ENCODE assay signal across 9 cellular contexts in the genomic region with DNA sequence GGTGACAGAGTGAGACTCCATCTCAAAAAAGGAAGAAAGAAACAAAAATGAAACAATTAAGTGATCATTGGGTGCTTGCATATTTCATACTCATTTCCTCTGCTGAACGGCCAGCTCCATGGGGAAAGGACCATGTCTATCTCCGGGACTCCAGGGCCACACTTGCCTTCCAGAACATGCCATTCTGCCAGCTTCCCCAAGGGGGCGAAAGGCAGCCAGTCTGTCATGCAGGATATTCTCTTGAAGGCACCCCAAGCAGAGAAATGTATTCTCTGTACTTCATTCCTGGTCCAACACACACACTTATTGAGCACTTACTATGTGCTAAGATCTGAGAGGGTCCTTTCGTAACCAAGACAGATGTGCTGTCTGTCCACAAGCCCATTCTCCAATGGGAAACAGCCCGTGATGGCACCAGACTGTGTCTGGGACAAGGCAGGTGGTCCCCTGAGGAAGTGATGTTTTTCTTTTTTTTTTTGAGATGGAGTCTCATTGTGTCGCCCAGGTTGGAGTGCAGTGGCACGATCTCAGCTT. TPM values are rescaled to one million over a fixed set of nuclear protein-coding genes. Genes with fewer than 3 reads are reported as not detected.
DNase-seq lines count a peak whose midpoint lies in the region; ATAC-seq, FAIRE-seq and TF ChIP-seq lines count a peak whose summit lies in the region.
"Had no signal": no experiment of that assay in that cellular context is flagged by ENCODE, and none has a peak within 500 bp of the region (broad histone marks: within the 10 kb centered on the region; RNA-seq: fewer than 3 reads in every experiment).

No MANE protein-coding gene starts in this region.

- H3K79me2 ChIP-seq in OCI-LY7 (ENCODE audit: insufficient read depth, low read depth, low read length): no peaks in the 10 kb centered on the region
- H3K79me2 ChIP-seq in parathyroid adenoma: no peaks in the 10 kb centered on the region

- H3K36me3 ChIP-seq in OCI-LY7 (ENCODE audit: insufficient read depth, low read length): no peaks in the 10 kb centered on the region
- no peaks in the 10 kb centered on the region for H3K36me3 ChIP-seq in bronchial epithelial cell (ENCODE audit: control insufficient read depth, insufficient read depth, low read length)
- H3K36me3 ChIP-seq in parathyroid adenoma (ENCODE audit: control insufficient read depth, insufficient read depth, low read length): no peaks in the 10 kb centered on the region
- no peaks in the 10 kb centered on the region for H3K36me3 ChIP-seq in uterus
- no peaks in the 10 kb centered on the region for H3K36me3 ChIP-seq in gastrocnemius medialis

- FAIRE-seq in bronchial epithelial cell (lab: Jason Lieb, UNC) (no peak), urothelium cell line (lab: Jason Lieb, UNC) (no peak)

- H3K9me3 ChIP-seq in OCI-LY7 (ENCODE audit: low read length): no peaks in the 10 kb centered on the region
- no peaks in the 10 kb centered on the region for H3K9me3 ChIP-seq in parathyroid adenoma (ENCODE audit: control insufficient read depth, low read length)
- H3K9me3 ChIP-seq in uterus: no peaks in the 10 kb centered on the region
- H3K9me3 ChIP-seq in gastrocnemius medialis: no peaks in the 10 kb centered on the region

- DNase-seq in NCI-H748 (lab: John Stamatoyannopoulos, UW; ENCODE audit: unreplicated experiment) (peak; percentile 10), NCI-H748 treated with DMSO at 0.1 percent for 48 hours (lab: John Stamatoyannopoulos, UW) (no peak), OCI-LY7 (ENCODE audit: low spot score) (peak; percentile 67), bronchial epithelial cell (ENCODE audit: low read depth) (no peak), uterus (no peak), gastrocnemius medialis (no peak), urothelium cell line (ENCODE audit: low spot score) (no peak)

- no peak overlapping the region for H2AFZ ChIP-seq in OCI-LY7 (ENCODE audit: low read length)
- no peak overlapping the region for H2AFZ ChIP-seq in parathyroid adenoma

- no peak for ATAC-seq in gastrocnemius medialis
- ATAC-seq: naive thymus-derived CD8-positive, alpha-beta T cell had no signal

- TF ChIP-seq POLR2A in uterus (IDR thresholded peaks at IDR 0.05) (no peak), gastrocnemius medialis (IDR thresholded peaks at IDR 0.05) (no peak)

- H3K4me1 ChIP-seq in OCI-LY7 (ENCODE audit: insufficient read depth, low read length, poor library complexity, severe bottlenecking) (peaks cover 16% of the 10 kb centered on the region), parathyroid adenoma (no peaks in the 10 kb centered on the region), uterus (no peaks in the 10 kb centered on the region), gastrocnemius medialis (peaks cover 4 to 7% of the 10 kb centered on the region in 2 donors)

- intact Hi-C loops in OCI-LY7 (cut with micrococcal nuclease; ENCODE audit: unreplicated experiment) (no loop called here), uterus (cut with DNase I; ENCODE audit: low total_unique reads) (loop anchor here (10.0 kb wide), 1 partner anchor 146 kb away; the partner anchor contains the start of gene DNM2), gastrocnemius medialis (cut with DNase I; ENCODE audit: low total_unique reads) (no loop called here)

- H3K27ac ChIP-seq in OCI-LY7 (ENCODE audit: low read depth, low read length, poor library complexity, severe bottlenecking) (no peak overlapping the region), parathyroid adenoma (no peak overlapping the region), uterus (no peak overlapping the region), gastrocnemius medialis (no peak overlapping the region)

- no peaks in the 10 kb centered on the region for H3K27me3 ChIP-seq in bronchial epithelial cell (ENCODE audit: control insufficient read depth, insufficient read depth, low read length)
- no peaks in the 10 kb centered on the region for H3K27me3 ChIP-seq in parathyroid adenoma (ENCODE audit: control insufficient read depth, insufficient read depth, low read length)
- H3K27me3 ChIP-seq in uterus: no peaks in the 10 kb centered on the region
- H3K27me3 ChIP-seq in gastrocnemius medialis: no peaks in the 10 kb centered on the region

- H3K4me3 ChIP-seq in OCI-LY7 (ENCODE audit: low read depth, low read length, poor library complexity, severe bottlenecking) (no peak overlapping the region), bronchial epithelial cell (ENCODE audit: low read depth, low read length) (no peak overlapping the region), parathyroid adenoma (ENCODE audit: low read depth, low read length) (no peak overlapping the region), uterus (no peak overlapping the region), gastrocnemius medialis (no peak overlapping the region)

- no TSS peak for BruUV-seq in OCI-LY7 (replicated peaks; lab: Mats Ljungman, UMichigan)

- in situ Hi-C loops in gastrocnemius medialis (cut with MboI; ENCODE audit: low sequenced_read_pairs in 4 of 4): loop anchor here in 2 of 4 donors (5.0 to 10.0 kb wide), 2 partner anchors 86 to 149 kb away; no protein-coding TSS in a partner anchor

- TF ChIP-seq CTCF in OCI-LY7 (conservative IDR thresholded peaks at IDR 0.05; ENCODE audit: low read length): peak; percentile 70
- TF ChIP-seq CTCF in bronchial epithelial cell (IDR thresholded peaks at IDR 0.05; ENCODE audit: insufficient read depth, low read length, severe bottlenecking): peak; percentile 53
- TF ChIP-seq CTCF in parathyroid adenoma (IDR thresholded peaks at IDR 0.05): peak; percentile 17
- TF ChIP-seq CTCF in uterus (IDR thresholded peaks at IDR 0.05): no peak
- peak in 1 of 5 experiments; percentile 18 for TF ChIP-seq CTCF in gastrocnemius medialis (IDR thresholded peaks at IDR 0.05 in 4 of 5, conservative IDR thresholded peaks at IDR 0.05 in 1 of 5)

- no peaks in the 10 kb centered on the region for H4K20me1 ChIP-seq in OCI-LY7 (ENCODE audit: insufficient read depth, low read length)

- POLR2A ChIA-PET in OCI-LY7 (lab: Charles Lee): no interaction called here

- H3K9ac ChIP-seq in parathyroid adenoma: no peak overlapping the region

- CTCF ChIA-PET in OCI-LY7 (lab: Charles Lee; ENCODE audit: unreplicated experiment): no interaction called here

- no peaks in the 10 kb centered on the region for H3K9me2 ChIP-seq in OCI-LY7 (ENCODE audit: insufficient read depth, low read length)

- no peak overlapping the region for H3K4me2 ChIP-seq in OCI-LY7 (ENCODE audit: low read length)
- H3K4me2 ChIP-seq in parathyroid adenoma (ENCODE audit: low read length): no peak overlapping the region

RNA-seq across cellular contexts. Expression of gene CARM1, which starts 10.2 kb away (rescaled TPM):
- 35.1 and 41.2 TPM in 2 replicates for total RNA-seq in OCI-LY7 (2014; rRNA removed; shearing (Covaris generic))
- total RNA-seq in OCI-LY7 (2022): 107 and 108 TPM in 2 replicates
- total RNA-seq in bronchial epithelial cell: 9.2 and 14.3 TPM in 2 replicates
- total RNA-seq in uterus: 10 to 100 TPM in 2 of 4 donors, 1 to 10 TPM in 2; 6.4 to 50.4 (median 18.7) TPM
- 10 to 100 TPM; 31.2 to 58.5 (median 53.0) TPM for total RNA-seq in gastrocnemius medialis

RNA-seq across cellular contexts. Expression of gene C19orf38, which starts 13.0 kb away (rescaled TPM):
- total RNA-seq in OCI-LY7 (2014; rRNA removed; shearing (Covaris generic)): 4.2 and 5.2 TPM in 2 replicates
- 4.9 and 7.5 TPM in 2 replicates for total RNA-seq in OCI-LY7 (2022)
- 0.26 and 0.38 TPM in 2 replicates for total RNA-seq in bronchial epithelial cell
- total RNA-seq in uterus: 10 to 100 TPM in 1 of 4 donors, 1 to 10 TPM in 1, not detected in 2; 2.7 to 25.9 TPM
- 1 to 10 TPM; 1.4 to 3.9 (median 1.9) TPM for total RNA-seq in gastrocnemius medialis

RNA-seq across cellular contexts. Expression of gene TMED1, which starts 25.2 kb away (rescaled TPM):
- total RNA-seq in OCI-LY7 (2014; rRNA removed; shearing (Covaris generic)): 20.8 and 22.5 TPM in 2 replicates
- 13.2 and 13.7 TPM in 2 replicates for total RNA-seq in OCI-LY7 (2022)
- total RNA-seq in bronchial epithelial cell: 42.0 and 45.3 TPM in 2 replicates
- total RNA-seq in uterus: 10 to 100 TPM in 3 of 4 donors, 1 to 10 TPM in 1; 7.2 to 57.0 (median 27.2) TPM
- 10 to 100 TPM; 33.0 to 90.0 (median 57.1) TPM for total RNA-seq in gastrocnemius medialis

Comparison
In these comparisons a context has a peak if more than half of its experiments do, and no peak if none do; other contexts are left out.
1. DNase-seq: peak in NCI-H748 (single experiment) and OCI-LY7 (single experiment); none in NCI-H748 treated with DMSO at 0.1 percent for 48 hours (single experiment), bronchial epithelial cell (single experiment), uterus (0 of 2), gastrocnemius medialis (0 of 2) and urothelium cell line (single experiment).
2. CTCF ChIP-seq: peak in OCI-LY7 (single experiment), bronchial epithelial cell (single experiment) and parathyroid adenoma (single experiment); none in uterus (0 of 4).